Comparison of ENCODE assay signal across 8 cellular contexts in genomic region chr18:62187543-62188378, GRCh38. TPM values are rescaled to one million over a fixed set of nuclear protein-coding genes. Genes with fewer than 3 reads are reported as not detected.
A peak's percentile ranks its signal among the peaks of the same experiment; 100 is the strongest.
DNase-seq lines count a peak whose midpoint lies in the region; ATAC-seq lines count a peak whose summit lies in the region.

No MANE protein-coding gene starts in this region.

- no peaks in the 10 kb centered on the region for H3K9me3 ChIP-seq in right cardiac atrium (ENCODE audit: control insufficient read depth, low read length)

- intact Hi-C loops in right cardiac atrium (cut with DNase I): loop anchor here in 3 of 4 donors (5.0 to 10.0 kb wide), 3 partner anchors 57 to 397 kb away; no protein-coding TSS in a partner anchor

- H3K4me1 ChIP-seq in right cardiac atrium (ENCODE audit: control insufficient read depth, insufficient read depth, low read length): no peaks in the 10 kb centered on the region
- H3K4me1 ChIP-seq in rectal smooth muscle tissue (ENCODE audit: control insufficient read depth, insufficient read depth, low read length): peaks cover 4% of the 10 kb centered on the region

- under 1% methylated on average over 53 of the region's 53 CpGs for WGBS in right cardiac atrium

- no peaks in the 10 kb centered on the region for H3K36me3 ChIP-seq in rectal smooth muscle tissue (ENCODE audit: control insufficient read depth, insufficient read depth, low read length)

- H3K4me3 ChIP-seq in right cardiac atrium (ENCODE audit: low read length) (peak overlapping the region; percentile 62), rectal smooth muscle tissue (ENCODE audit: low read length) (peak overlapping the region; percentile 100)

- DNase-seq in SKM-1 treated with dmso at 0.1 percent for 144 hours (lab: John Stamatoyannopoulos, UW; ENCODE audit: unreplicated experiment) (peak; percentile 15), SKM-1 (lab: John Stamatoyannopoulos, UW; ENCODE audit: unreplicated experiment) (no peak), RKO (ENCODE audit: low spot score) (peak; percentile 73), right cardiac atrium (peak in 2 of 3 donors; percentile 25 to 66)

- ATAC-seq in HG03354 (IDR thresholded peaks at IDR 0.05; ENCODE audit: poor library complexity, severe bottlenecking, unreplicated experiment) (peak; percentile 2), right cardiac atrium (peak; percentile 35 to 44), HG02610 (IDR thresholded peaks at IDR 0.05; ENCODE audit: unreplicated experiment) (no peak)

- H3K27me3 ChIP-seq in right cardiac atrium (ENCODE audit: control insufficient read depth, insufficient read depth): no peaks in the 10 kb centered on the region
- H3K27me3 ChIP-seq in rectal smooth muscle tissue (ENCODE audit: control insufficient read depth, insufficient read depth, low read length): no peaks in the 10 kb centered on the region

- H3K27ac ChIP-seq in angular gyrus (ENCODE audit: low read depth, low read length): peak overlapping the region; percentile 70
- peak overlapping the region; percentile 53 for H3K27ac ChIP-seq in right cardiac atrium (ENCODE audit: low read length)
- H3K27ac ChIP-seq in rectal smooth muscle tissue (ENCODE audit: low read depth, low read length): peak overlapping the region; percentile 67

- peak overlapping the region; percentile 91 for H3K9ac ChIP-seq in rectal smooth muscle tissue (ENCODE audit: low read length)

RNA-seq across cellular contexts. Expression of gene RELCH, which starts 0.7 kb away (rescaled TPM):
- 10 to 100 TPM; 13.5 to 22.7 (median 17.2) TPM for total RNA-seq in right cardiac atrium
- 6.9 TPM for polyA plus RNA-seq in right cardiac atrium

RNA-seq across cellular contexts. Expression of gene PIGN, which starts 0.9 kb away (rescaled TPM):
- 10 to 100 TPM; 14.4 to 21.6 (median 16.4) TPM for total RNA-seq in right cardiac atrium
- polyA plus RNA-seq in right cardiac atrium: 5.1 TPM
